ENCODE assay signal across 1 cellular context in genomic region chr14:92709340-92710000, GRCh38.
TF ChIP-seq lines count a peak whose summit lies in the region.

No MANE protein-coding gene starts in this region.

TF ChIP-seq in GM23338, 12 proteins besides CTCF, POLR2A, EP300 and RAD21 (continued from another document):
- TF ChIP-seq ZNF462 (CRISPR knock-in tag; IDR thresholded peaks at IDR 0.05), result no peak
- no peak for TF ChIP-seq ZNF331 (CRISPR knock-in tag; IDR thresholded peaks at IDR 0.05; ENCODE audit: low read depth)
- TF ChIP-seq CREB1 (CRISPR knock-in tag; IDR thresholded peaks at IDR 0.05; ENCODE audit: low read depth), result no peak
- no peak for TF ChIP-seq NANOG (IDR thresholded peaks at IDR 0.05; ENCODE audit: borderline replicate concordance)
- TF ChIP-seq ETS1 (IDR thresholded peaks at IDR 0.05), result no peak
- TF ChIP-seq ZNF114 (CRISPR knock-in tag; IDR thresholded peaks at IDR 0.05), result no peak
- no peak for TF ChIP-seq EZH2 (IDR thresholded peaks at IDR 0.05; ENCODE audit: low read depth, unreplicated experiment)
- no peak for TF ChIP-seq JUNB (IDR thresholded peaks at IDR 0.05; ENCODE audit: unreplicated experiment)
